In the genomic region with DNA sequence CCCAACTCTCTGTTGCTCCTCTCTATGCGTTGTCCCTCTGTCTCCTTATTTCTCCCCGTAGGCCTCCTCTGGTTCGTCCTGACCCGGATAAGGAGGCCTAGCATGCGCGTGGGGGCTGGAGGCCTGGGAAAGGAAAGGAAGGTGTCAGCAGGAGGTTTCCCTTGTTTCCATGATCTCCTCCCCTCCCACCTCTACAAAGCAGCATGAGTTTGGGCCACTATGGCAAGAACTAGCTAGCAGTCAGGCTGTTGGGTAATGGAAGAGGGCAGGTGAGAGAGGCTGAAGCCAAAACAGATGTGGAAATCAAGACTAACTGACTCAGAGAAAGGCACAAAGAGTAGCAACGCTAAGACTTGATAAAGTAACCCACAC, we compare ENCODE assay signal across 6 cellular contexts. TPM values are rescaled to one million over a fixed set of nuclear protein-coding genes. Genes with fewer than 3 reads are reported as not detected.
DNase-seq lines count a peak whose midpoint lies in the region; TF ChIP-seq lines count a peak whose summit lies in the region.

No MANE protein-coding gene starts in this region.

- H3K4me3 ChIP-seq in fibroblast of mammary gland (ENCODE audit: control insufficient read depth, low read depth, low read length), result peak overlapping the region; percentile 66
- peak overlapping the region; percentile 63 to 86 (median 80) for H3K4me3 ChIP-seq in stomach

- H3K27me3 ChIP-seq in stomach, result peaks cover 0 to 12% (median 9%) of the 10 kb centered on the region in 3 donors

- no peak for TF ChIP-seq CTCF in fibroblast of mammary gland (conservative IDR thresholded peaks at IDR 0.05; ENCODE audit: control insufficient read depth, insufficient read depth, low read depth, low read length)
- TF ChIP-seq CTCF in stomach (IDR thresholded peaks at IDR 0.05), result no peak

- 10 to 24% (median 20%) methylated on average over 7 of the region's 7 CpGs for WGBS in stomach, 5 donors

- H3K9me3 ChIP-seq in stomach, result no peaks in the 10 kb centered on the region

- no peaks in the 10 kb centered on the region for H3K36me3 ChIP-seq in stomach

- DNase-seq in NCI-H345 (lab: John Stamatoyannopoulos, UW) (peak; percentile 67), NCI-H345 treated with DMSO at 0.1 percent for 48 hours (lab: John Stamatoyannopoulos, UW; ENCODE audit: unreplicated experiment) (no peak), fibroblast of mammary gland (ENCODE audit: low read depth) (peak; percentile 50), stomach (no peak), amygdala (lab: John Stamatoyannopoulos, UW) (no peak), NCI-H774 (lab: John Stamatoyannopoulos, UW) (no peak)

- no peak for TF ChIP-seq POLR2A in stomach (IDR thresholded peaks at IDR 0.05)

- intact Hi-C loops in stomach (cut with DNase I; ENCODE audit: low total_unique reads), result no loop called here

- peaks cover 9 to 52% (median 33%) of the 10 kb centered on the region in 4 donors for H3K4me1 ChIP-seq in stomach

- TF ChIP-seq EP300 in stomach (IDR thresholded peaks at IDR 0.05), result no peak

- H3K27ac ChIP-seq in stomach, result peak overlapping the region; percentile 22 to 86 (median 64)

RNA-seq across cellular contexts. Expression of gene SEMA6C, which starts 0.7 kb away (rescaled TPM):
- 10 to 100 TPM in 2 of 5 donors, 1 to 10 TPM in 3; 4.4 to 12.3 (median 8.1) TPM for total RNA-seq in stomach
- 10 to 100 TPM in 2 of 3 donors, 1 to 10 TPM in 1; 7.1 to 13.9 (median 13.0) TPM for polyA plus RNA-seq in stomach

RNA-seq across cellular contexts. Expression of gene TNFAIP8L2, which starts 9.3 kb away (rescaled TPM):
- 10 to 100 TPM in 2 of 5 donors, 1 to 10 TPM in 1, not detected in 2; 2.0 to 19.4 (median 15.2) TPM for total RNA-seq in stomach
- polyA plus RNA-seq in stomach, result 1 to 10 TPM; 3.2 to 9.5 (median 4.1) TPM

RNA-seq across cellular contexts. Expression of gene LYSMD1, which starts 18.6 kb away (rescaled TPM):
- 10 to 100 TPM in 1 of 5 donors, 1 to 10 TPM in 4; 1.7 to 10.3 (median 4.5) TPM for total RNA-seq in stomach
- polyA plus RNA-seq in stomach, result 1 to 10 TPM; 4.0 to 5.3 (median 4.7) TPM

RNA-seq across cellular contexts. Expression of gene SCNM1, which starts 18.8 kb away (rescaled TPM):
- total RNA-seq in stomach, result 10 to 100 TPM in 3 of 5 donors, 1 to 10 TPM in 2; 4.5 to 57.8 (median 12.0) TPM
- polyA plus RNA-seq in stomach, result 10 to 100 TPM; 35.2 to 66.3 (median 64.5) TPM

RNA-seq across cellular contexts. Expression of gene TMOD4, which starts 28.7 kb away (rescaled TPM):
- not detected for total RNA-seq in stomach
- polyA plus RNA-seq in stomach, result 1 to 10 TPM in 1 of 3 donors, not detected in 2; 1.2 TPM

Comparison
In these comparisons a context has a peak if more than half of its experiments do, and no peak if none do; other contexts are left out.
1. DNase-seq: peak in NCI-H345 (single experiment) and fibroblast of mammary gland (single experiment); none in NCI-H345 treated with DMSO at 0.1 percent for 48 hours (single experiment), stomach (single experiment), amygdala (0 of 56) and NCI-H774 (single experiment).